In the genomic region with DNA sequence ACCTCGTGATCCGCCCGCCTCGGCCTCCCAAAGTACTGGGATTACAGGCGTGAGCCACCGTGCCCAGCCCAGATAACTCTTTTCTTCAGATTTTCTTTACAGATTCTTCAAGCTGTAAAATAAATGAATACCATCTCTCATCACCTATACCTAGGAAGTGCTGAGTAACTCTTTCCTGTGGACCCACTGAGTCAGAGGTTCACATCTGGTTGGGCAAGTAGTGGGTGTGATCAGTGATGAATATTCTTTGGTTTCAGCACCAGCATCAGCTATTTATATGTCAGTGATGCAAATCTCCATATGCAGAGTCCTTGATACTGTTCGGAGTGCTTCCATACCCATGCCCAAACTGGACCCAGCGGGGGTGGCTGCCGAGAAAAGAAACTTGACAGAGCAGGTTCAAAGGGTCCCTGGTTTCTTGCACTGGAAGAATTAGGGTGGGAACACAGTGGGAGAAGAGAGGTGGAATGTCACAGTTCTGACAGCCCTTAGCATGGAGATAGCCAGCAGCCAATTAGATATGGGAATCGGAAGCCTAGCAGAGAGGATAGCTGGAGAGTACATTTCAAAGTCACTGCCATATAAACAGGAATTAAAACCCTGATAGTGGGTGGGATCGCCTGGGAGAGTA, we compare ENCODE assay signal across 13 cellular contexts.
DNase-seq lines count a peak whose midpoint lies in the region; ATAC-seq, FAIRE-seq and TF ChIP-seq lines count a peak whose summit lies in the region.
"Had no signal": no experiment of that assay in that cellular context is flagged by ENCODE, and none has a peak within 500 bp of the region (broad histone marks: within the 10 kb centered on the region; RNA-seq: fewer than 3 reads in every experiment).

No MANE protein-coding gene starts in this region.

- no peak overlapping the region for H3K27ac ChIP-seq in neural progenitor cell
- H3K27ac ChIP-seq: ovary had no signal

- peak; percentile 80 to 86 for ATAC-seq in natural killer cell treated with Interleukin-12 subunit alpha and Interleukin-12 subunit beta and Interleukin-15 and Interleukin-18, amount 100 ng/mL, for 72 hours
- ATAC-seq in natural killer cell (no peak), HG03469 (IDR thresholded peaks at IDR 0.05; ENCODE audit: unreplicated experiment) (no peak), GM21619 (IDR thresholded peaks at IDR 0.05; ENCODE audit: unreplicated experiment) (no peak)

- H3K9me3 Mint-ChIP-seq in natural killer cell treated with Interleukin-12 subunit alpha and Interleukin-12 subunit beta and Interleukin-15 and Interleukin-18, amount 100 ng/mL, for 72 hours = no peaks in the 10 kb centered on the region
- H3K9me3 Mint-ChIP-seq in natural killer cell (no peaks in the 10 kb centered on the region), neural progenitor cell (peaks cover 6% of the 10 kb centered on the region)

- no peaks in the 10 kb centered on the region for H3K27me3 ChIP-seq in neural progenitor cell
- H3K27me3 ChIP-seq: heart left ventricle, ovary, upper lobe of right lung had no signal

- no peaks in the 10 kb centered on the region for H3K27me3 Mint-ChIP-seq in natural killer cell treated with Interleukin-12 subunit alpha and Interleukin-12 subunit beta and Interleukin-15 and Interleukin-18, amount 100 ng/mL, for 72 hours
- H3K27me3 Mint-ChIP-seq in natural killer cell (ENCODE audit: low read depth in 2 of 2) (peaks cover 0 to 9% of the 10 kb centered on the region in 2 donors), neural progenitor cell (ENCODE audit: insufficient read depth, low read depth) (peaks cover 5% of the 10 kb centered on the region)

- TF ChIP-seq POLR2A in GM12892 (IDR thresholded peaks at IDR 0.05; ENCODE audit: low read depth, low read length) = no peak

- H3K9me3 ChIP-seq in neural progenitor cell (ENCODE audit: low read depth) = no peaks in the 10 kb centered on the region
- H3K9me3 ChIP-seq: heart left ventricle, ovary, upper lobe of right lung had no signal

- no peaks in the 10 kb centered on the region for H3K79me2 ChIP-seq in neural progenitor cell (ENCODE audit: low read depth)

- H3K4me1 ChIP-seq in neural progenitor cell = no peaks in the 10 kb centered on the region

- H3K4me2 ChIP-seq in neural progenitor cell = no peak overlapping the region

- H3K9ac ChIP-seq in neural progenitor cell = no peak overlapping the region

- H2AFZ ChIP-seq in neural progenitor cell (replicated peaks) = no peak overlapping the region

- H4K20me1 ChIP-seq in neural progenitor cell (ENCODE audit: low read depth) = no peaks in the 10 kb centered on the region

- H3K4me3 Mint-ChIP-seq in natural killer cell treated with Interleukin-12 subunit alpha and Interleukin-12 subunit beta and Interleukin-15 and Interleukin-18, amount 100 ng/mL, for 72 hours = peak overlapping the region; percentile 86
- no peak overlapping the region for H3K4me3 Mint-ChIP-seq in natural killer cell
- H3K4me3 Mint-ChIP-seq in neural progenitor cell = no peak overlapping the region

- H3K36me3 ChIP-seq in neural progenitor cell = no peaks in the 10 kb centered on the region
- H3K36me3 ChIP-seq: heart left ventricle, ovary, upper lobe of right lung had no signal

- peaks cover 57 to 64% of the 10 kb centered on the region in 2 donors for H3K4me1 Mint-ChIP-seq in natural killer cell treated with Interleukin-12 subunit alpha and Interleukin-12 subunit beta and Interleukin-15 and Interleukin-18, amount 100 ng/mL, for 72 hours (ENCODE audit: low read depth in 2 of 2)
- H3K4me1 Mint-ChIP-seq in natural killer cell (peaks cover 4 to 26% of the 10 kb centered on the region in 2 donors), neural progenitor cell (peaks cover 21% of the 10 kb centered on the region)

- no peaks in the 10 kb centered on the region for H3F3A ChIP-seq in neural progenitor cell (ENCODE audit: low read depth)

- TF ChIP-seq CTCF in natural killer cell (IDR thresholded peaks at IDR 0.05) = no peak
- no peak for TF ChIP-seq CTCF in neural progenitor cell (IDR thresholded peaks at IDR 0.05)

- H3K36me3 Mint-ChIP-seq in natural killer cell treated with Interleukin-12 subunit alpha and Interleukin-12 subunit beta and Interleukin-15 and Interleukin-18, amount 100 ng/mL, for 72 hours = peaks cover 10% of the 10 kb centered on the region
- H3K36me3 Mint-ChIP-seq in natural killer cell (no peaks in the 10 kb centered on the region), neural progenitor cell (no peaks in the 10 kb centered on the region)

- no peak for FAIRE-seq in GM12892 (lab: Jason Lieb, UNC)
- FAIRE-seq: D721Med had no signal

- no peak overlapping the region for H3K4me3 ChIP-seq in neural progenitor cell
- H3K4me3 ChIP-seq: heart left ventricle, ovary, upper lobe of right lung had no signal

- no peak for DNase-seq in natural killer cell treated with Interleukin-12 subunit alpha and Interleukin-12 subunit beta and Interleukin-15 and Interleukin-18, amount 100 ng/mL, for 72 hours (ENCODE audit: low spot score)
- DNase-seq in natural killer cell (no peak), neural progenitor cell (ENCODE audit: low spot score) (no peak), GM12892 (ENCODE audit: insufficient read length) (no peak), DMS114 treated with DMSO at 0.1 percent for 48 hours (lab: John Stamatoyannopoulos, UW; ENCODE audit: unreplicated experiment) (no peak)
- DNase-seq in activated naive CD4-positive, alpha-beta T cell treated with anti-CD3 and anti-CD28 coated beads, Interleukin-2, amount 50 U/mL, for 16 hours = peak; percentile 72
- DNase-seq: ovary, SIG-M5, upper lobe of right lung had no signal

- intact Hi-C loops in natural killer cell (cut with micrococcal nuclease) = no loop called here

- peak overlapping the region; percentile 87 to 92 for H3K27ac Mint-ChIP-seq in natural killer cell treated with Interleukin-12 subunit alpha and Interleukin-12 subunit beta and Interleukin-15 and Interleukin-18, amount 100 ng/mL, for 72 hours
- H3K27ac Mint-ChIP-seq in natural killer cell (no peak overlapping the region), neural progenitor cell (peak overlapping the region; percentile 0)

Comparison
In these comparisons a context has a peak if more than half of its experiments do, and no peak if none do; other contexts are left out.
1. ATAC-seq: peak in natural killer cell treated with Interleukin-12 subunit alpha and Interleukin-12 subunit beta and Interleukin-15 and Interleukin-18, amount 100 ng/mL, for 72 hours (2 of 2); none in natural killer cell (0 of 3), HG03469 (single experiment) and GM21619 (single experiment).
2. H3K27ac Mint-ChIP-seq: peak in natural killer cell treated with Interleukin-12 subunit alpha and Interleukin-12 subunit beta and Interleukin-15 and Interleukin-18, amount 100 ng/mL, for 72 hours (2 of 2) and neural progenitor cell (single experiment); none in natural killer cell (0 of 2).